Comparison of ENCODE assay signal across 18 cellular contexts in the genomic region with DNA sequence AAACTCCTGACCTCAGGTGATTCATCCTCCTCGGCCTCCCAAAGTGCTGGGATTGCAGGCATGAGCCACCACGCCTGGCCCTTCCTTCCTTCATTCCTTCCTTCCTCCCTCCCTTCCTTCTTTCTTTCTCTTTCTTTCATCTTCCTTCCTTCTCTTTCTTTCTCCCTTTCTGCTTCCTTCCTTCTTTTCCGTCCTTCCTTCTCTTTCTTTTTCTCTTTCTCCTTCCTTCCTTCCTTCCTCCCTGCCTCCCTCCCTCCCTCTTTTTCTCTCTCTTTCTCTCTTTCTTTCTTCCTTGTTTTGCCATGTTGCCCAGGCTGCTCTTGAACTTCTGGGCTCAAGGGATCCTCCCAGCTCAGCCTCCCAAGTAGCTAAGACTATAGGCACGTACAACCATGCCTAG. TPM values are rescaled to one million over a fixed set of nuclear protein-coding genes. Genes with fewer than 3 reads are reported as not detected.
DNase-seq lines count a peak whose midpoint lies in the region; ATAC-seq and TF ChIP-seq lines count a peak whose summit lies in the region.
"Had no signal": no experiment of that assay in that cellular context is flagged by ENCODE, and none has a peak within 500 bp of the region (broad histone marks: within the 10 kb centered on the region; RNA-seq: fewer than 3 reads in every experiment).

No MANE protein-coding gene starts in this region.

- H3K27me3 Mint-ChIP-seq in immature natural killer cell (ENCODE audit: low read depth in 3 of 3): peaks cover 2 to 11% (median 6%) of the 10 kb centered on the region in 3 donors

- H3K9me3 ChIP-seq in HEK293 (ENCODE audit: control insufficient read depth, insufficient read depth, low read depth, low read length): no peaks in the 10 kb centered on the region
- H3K9me3 ChIP-seq in trophoblast cell (ENCODE audit: insufficient read depth, low read depth, low read length): no peaks in the 10 kb centered on the region
- H3K9me3 ChIP-seq: BE2C, BLaER1, Caco-2 had no signal

- no peak overlapping the region for H4K8ac ChIP-seq in trophoblast cell (ENCODE audit: low read depth, low read length)

- POLR2A ChIA-PET in HEK293 (lab: Yijun Ruan, JAX): interaction anchor here (0.5 to 0.6 kb wide), 2 partner anchors 9 to 525 kb away, joined by 3 read pairs; no protein-coding TSS in a partner anchor

- no peak overlapping the region for H3K4ac ChIP-seq in trophoblast cell (ENCODE audit: low read depth, low read length)

- H3K4me1 Mint-ChIP-seq in immature natural killer cell: no peaks in the 10 kb centered on the region
- H3K4me1 Mint-ChIP-seq: CD14-positive monocyte; CD4-positive, alpha-beta memory T cell; CD4-positive, CD25-positive, alpha-beta regulatory T cell had no signal

- H4K12ac ChIP-seq in trophoblast cell (ENCODE audit: low read depth, low read length): no peak overlapping the region

- H3K9ac ChIP-seq in trophoblast cell (ENCODE audit: low read length): no peak overlapping the region
- H3K9ac ChIP-seq: BLaER1 had no signal

- CTCF ChIA-PET in HEK293 (lab: Yijun Ruan, JAX): interaction anchor here (1.1 kb wide), 1 partner anchor 33 kb away, joined by 3 read pairs; no protein-coding TSS in a partner anchor

- no peaks in the 10 kb centered on the region for H3K79me1 ChIP-seq in trophoblast cell (ENCODE audit: low read length)

- no peak for TF ChIP-seq CTCF in HEK293 (tag by site-specific recombination; IDR thresholded peaks at IDR 0.05)

- H3K27ac Mint-ChIP-seq in immature natural killer cell: no peak overlapping the region
- H3K27ac Mint-ChIP-seq: CD14-positive monocyte; CD4-positive, alpha-beta memory T cell; CD4-positive, CD25-positive, alpha-beta regulatory T cell had no signal

- no peak overlapping the region for H2BK12ac ChIP-seq in trophoblast cell (ENCODE audit: low read length)

- H3K18ac ChIP-seq in trophoblast cell (ENCODE audit: low read length): no peak overlapping the region

- H3K27ac ChIP-seq in HEK293 (ENCODE audit: extremely low read depth, low read depth, low read length) (no peak overlapping the region), trophoblast cell (ENCODE audit: low read depth, low read length) (no peak overlapping the region)
- H3K27ac ChIP-seq: BLaER1 had no signal

- H3K4me1 ChIP-seq in HEK293 (ENCODE audit: control insufficient read depth, insufficient read depth, low read length) (no peaks in the 10 kb centered on the region), trophoblast cell (ENCODE audit: control insufficient read depth in 1 of 2, insufficient read depth in 2 of 2, low read length in 2 of 2) (no peaks in the 10 kb centered on the region)
- H3K4me1 ChIP-seq: BE2C, BLaER1, Caco-2 had no signal

- H3K4me3 Mint-ChIP-seq in immature natural killer cell: no peak overlapping the region
- H3K4me3 Mint-ChIP-seq: CD14-positive monocyte; CD4-positive, alpha-beta memory T cell; CD4-positive, CD25-positive, alpha-beta regulatory T cell had no signal

- H3K4me3 ChIP-seq in HEK293 (ENCODE audit: low read depth, low read length) (no peak overlapping the region), trophoblast cell (ENCODE audit: low read depth, low read length) (no peak overlapping the region)
- H3K4me3 ChIP-seq: BLaER1 had no signal

- no peak overlapping the region for H3K14ac ChIP-seq in trophoblast cell (ENCODE audit: low read length)

- no peak overlapping the region for H4K91ac ChIP-seq in trophoblast cell (ENCODE audit: low read depth, low read length)

- DNase-seq in trophoblast cell: no peak
- no peak for DNase-seq in immature natural killer cell
- DNase-seq: 8988T; ACHN; BE2C; C1 segment of cervical spinal cord; Caco-2; Calu3; CD4-positive, alpha-beta memory T cell; CD4-positive, CD25-positive, alpha-beta regulatory T cell; DMS79 treated with DMSO at 0.1 percent for 48 hours; GF-D8 had no signal

- no peak overlapping the region for H2AK5ac ChIP-seq in trophoblast cell (ENCODE audit: low read length)

- H2BK5ac ChIP-seq in trophoblast cell (ENCODE audit: low read depth, low read length, poor library complexity): peak overlapping the region; percentile 46

- H3K4me2 ChIP-seq in trophoblast cell (ENCODE audit: low read length): no peak overlapping the region
- H3K4me2 ChIP-seq: BLaER1 had no signal

- no peaks in the 10 kb centered on the region for H3K36me3 Mint-ChIP-seq in immature natural killer cell
- H3K36me3 Mint-ChIP-seq: CD14-positive monocyte; CD4-positive, alpha-beta memory T cell; CD4-positive, CD25-positive, alpha-beta regulatory T cell had no signal

- H3K36me3 ChIP-seq in HEK293 (ENCODE audit: control insufficient read depth in 2 of 2, insufficient read depth in 1 of 2, low read length in 2 of 2) (no peaks in the 10 kb centered on the region), trophoblast cell (ENCODE audit: control insufficient read depth in 1 of 2, insufficient read depth in 2 of 2, low read length in 2 of 2) (no peaks in the 10 kb centered on the region)
- H3K36me3 ChIP-seq: BE2C, BLaER1 had no signal

- no peak overlapping the region for H3K23ac ChIP-seq in trophoblast cell (ENCODE audit: low read length)

- no peak overlapping the region for H2AFZ ChIP-seq in trophoblast cell (ENCODE audit: insufficient read depth, low read length, poor library complexity)

- no peaks in the 10 kb centered on the region for H3K9me3 Mint-ChIP-seq in immature natural killer cell
- H3K9me3 Mint-ChIP-seq: CD4-positive, alpha-beta memory T cell had no signal

- no peaks in the 10 kb centered on the region for H3K79me2 ChIP-seq in trophoblast cell (ENCODE audit: control insufficient read depth, insufficient read depth, low read length, poor library complexity)

- no peak overlapping the region for H2BK120ac ChIP-seq in trophoblast cell (ENCODE audit: insufficient read depth, low read length, poor library complexity)

- no peak for ATAC-seq in GM19397 (IDR thresholded peaks at IDR 0.05; ENCODE audit: unreplicated experiment)
- ATAC-seq in GM18517 (IDR thresholded peaks at IDR 0.05; ENCODE audit: unreplicated experiment): no peak

- 92% methylated on average over 1 of the region's 4 CpGs for WGBS in trophoblast cell (ENCODE audit: extremely low coverage, insufficient coverage, insufficient read length)

- H3K27me3 ChIP-seq in trophoblast cell (ENCODE audit: insufficient read depth, low read length): no peaks in the 10 kb centered on the region
- H3K27me3 ChIP-seq: BE2C, BLaER1 had no signal

TF ChIP-seq in HEK293, 187 proteins besides CTCF, POLR2A, EP300 and RAD21:
- no peak for TF ChIP-seq ZNF175 (tag by site-specific recombination; IDR thresholded peaks at IDR 0.05)
- TF ChIP-seq ZNF366 (tag by site-specific recombination; conservative IDR thresholded peaks at IDR 0.05): peak; percentile 61; the same call in 1 of the 2 replicates
- TF ChIP-seq ZNF621 (tag by site-specific recombination; IDR thresholded peaks at IDR 0.05): no peak
- no peak for TF ChIP-seq ZNF623 (tag by site-specific recombination; IDR thresholded peaks at IDR 0.05)

RNA-seq across cellular contexts. Expression of gene MUC16, which starts 36.5 kb away (rescaled TPM):
- polyA plus RNA-seq in trophoblast cell (2013): 0.08 and 0.10 TPM in 2 replicates
- polyA plus RNA-seq in immature natural killer cell: not detected
- polyA plus RNA-seq: AG04450; CD14-positive monocyte; CD4-positive, alpha-beta memory T cell; CD4-positive, CD25-positive, alpha-beta regulatory T cell had no signal

RNA-seq across cellular contexts. Expression of gene OR1M1, which starts 40.2 kb away (rescaled TPM):
- polyA plus RNA-seq in trophoblast cell (2013): 0.03 and 0.04 TPM in 2 replicates
- not detected for polyA plus RNA-seq in immature natural killer cell
- polyA plus RNA-seq: AG04450; CD14-positive monocyte; CD4-positive, alpha-beta memory T cell; CD4-positive, CD25-positive, alpha-beta regulatory T cell had no signal
